In genomic region chr12:74641262-74641661, GRCh38 we compare ENCODE assay signal across 22 cellular contexts.
A peak's percentile ranks its signal among the peaks of the same experiment; 100 is the strongest.
DNase-seq lines count a peak whose midpoint lies in the region; ATAC-seq, FAIRE-seq and TF ChIP-seq lines count a peak whose summit lies in the region.
"Had no signal": no experiment of that assay in that cellular context is flagged by ENCODE, and none has a peak within 500 bp of the region (broad histone marks: within the 10 kb centered on the region; RNA-seq: fewer than 3 reads in every experiment).

No MANE protein-coding gene starts in this region.

- H3K79me2 ChIP-seq in Karpas-422 (ENCODE audit: low read length) = no peaks in the 10 kb centered on the region
- H3K79me2 ChIP-seq in OCI-LY7 (ENCODE audit: insufficient read depth, low read depth, low read length) = no peaks in the 10 kb centered on the region
- H3K79me2 ChIP-seq in SU-DHL-6 (ENCODE audit: insufficient read depth, low read length) = no peaks in the 10 kb centered on the region

- no peaks in the 10 kb centered on the region for H3K36me3 ChIP-seq in Karpas-422 (ENCODE audit: insufficient read depth, low read length)
- no peaks in the 10 kb centered on the region for H3K36me3 ChIP-seq in OCI-LY7 (ENCODE audit: insufficient read depth, low read length)
- no peaks in the 10 kb centered on the region for H3K36me3 ChIP-seq in SU-DHL-6 (ENCODE audit: low read length)
- H3K36me3 ChIP-seq: BLaER1 treated with 17β-estradiol and CSF1 and Interleukin-3, amounts not matched to agents 10 nM and 100 nM had no signal

- POLR2A ChIA-PET in OCI-LY7 (lab: Charles Lee) = interaction anchor here (0.6 to 1.4 kb wide), 7 partner anchors 8 to 1032 kb away, joined by 3 to 4 read pairs (median 3); no protein-coding TSS in a partner anchor

- no TSS peak for BruUV-seq in OCI-LY7 (replicated peaks; lab: Mats Ljungman, UMichigan)

- H3K27ac ChIP-seq in Karpas-422 (ENCODE audit: low read length) (peak overlapping the region; percentile 97), OCI-LY7 (ENCODE audit: low read depth, low read length, poor library complexity, severe bottlenecking) (peak overlapping the region; percentile 28), SU-DHL-6 (ENCODE audit: low read depth, low read length) (peak overlapping the region; percentile 95)
- H3K27ac ChIP-seq: 22Rv1; A549; BLaER1 treated with 17β-estradiol and CSF1 and Interleukin-3, amounts not matched to agents 10 nM and 100 nM; C4-2B had no signal

- TF ChIP-seq POLR2A in GM12891 (IDR thresholded peaks at IDR 0.05; ENCODE audit: low read depth, low read length) = no peak

- H3K27me3 ChIP-seq in Karpas-422 (ENCODE audit: low read length) = no peaks in the 10 kb centered on the region
- H3K27me3 ChIP-seq in SU-DHL-6 (ENCODE audit: low read length) = no peaks in the 10 kb centered on the region
- H3K27me3 ChIP-seq: BLaER1 treated with 17β-estradiol and CSF1 and Interleukin-3, amounts not matched to agents 10 nM and 100 nM had no signal

- H2AFZ ChIP-seq in Karpas-422 (ENCODE audit: low read length) (peak overlapping the region; percentile 85), OCI-LY7 (ENCODE audit: low read length) (peak overlapping the region; percentile 96), SU-DHL-6 (ENCODE audit: low read depth, low read length, severe bottlenecking) (no peak overlapping the region)

- H3K9me3 ChIP-seq in Karpas-422 (ENCODE audit: low read length) (no peaks in the 10 kb centered on the region), OCI-LY7 (ENCODE audit: low read length) (no peaks in the 10 kb centered on the region), SU-DHL-6 (ENCODE audit: insufficient read depth, low read length) (no peaks in the 10 kb centered on the region)
- H3K9me3 ChIP-seq: A549; BLaER1 treated with 17β-estradiol and CSF1 and Interleukin-3, amounts not matched to agents 10 nM and 100 nM; Caco-2 had no signal

- peak overlapping the region; percentile 45 for H3K4me3 ChIP-seq in Karpas-422 (ENCODE audit: low read length)
- H3K4me3 ChIP-seq in OCI-LY7 (ENCODE audit: low read depth, low read length, poor library complexity, severe bottlenecking) = peak overlapping the region; percentile 32
- peak overlapping the region; percentile 25 for H3K4me3 ChIP-seq in SU-DHL-6 (ENCODE audit: insufficient read depth, low read length, poor library complexity, severe bottlenecking)
- H3K4me3 ChIP-seq: A549; BLaER1 treated with 17β-estradiol and CSF1 and Interleukin-3, amounts not matched to agents 10 nM and 100 nM had no signal

- H3F3A ChIP-seq in SU-DHL-6 (ENCODE audit: insufficient read depth) = peaks cover 40% of the 10 kb centered on the region

- H3K9me2 ChIP-seq in Karpas-422 (replicated peaks; ENCODE audit: insufficient read depth, low read length) (no peaks in the 10 kb centered on the region), OCI-LY7 (ENCODE audit: insufficient read depth, low read length) (no peaks in the 10 kb centered on the region), SU-DHL-6 (replicated peaks; ENCODE audit: insufficient read depth, low read length) (no peaks in the 10 kb centered on the region)

- ATAC-seq in left cardiac atrium = no peak
- ATAC-seq in HG03342 (IDR thresholded peaks at IDR 0.05; ENCODE audit: unreplicated experiment) = no peak
- ATAC-seq: CD8-positive, alpha-beta T cell had no signal

- no peaks in the 10 kb centered on the region for H4K20me1 ChIP-seq in Karpas-422 (ENCODE audit: insufficient read depth, low read depth, low read length)
- no peaks in the 10 kb centered on the region for H4K20me1 ChIP-seq in OCI-LY7 (ENCODE audit: insufficient read depth, low read length)
- H4K20me1 ChIP-seq in SU-DHL-6 (ENCODE audit: low read depth, low read length) = no peaks in the 10 kb centered on the region
- H4K20me1 ChIP-seq: BLaER1 treated with 17β-estradiol and CSF1 and Interleukin-3, amounts not matched to agents 10 nM and 100 nM had no signal

- no peak for DNase-seq in GM12891 (ENCODE audit: insufficient read length, low spot score)
- peak; percentile 89 for DNase-seq in Karpas-422
- DNase-seq in OCI-LY7 (ENCODE audit: low spot score) = peak; percentile 50
- DNase-seq in left cardiac atrium = no peak
- DNase-seq in ureter (ENCODE audit: low spot score) = no peak
- DNase-seq in dedifferentiated amniotic fluid mesenchymal stem cell (ENCODE audit: extremely low spot score) = no peak
- DNase-seq: AML-193; Caco-2; Calu3; CD4-positive, alpha-beta T cell; CD8-positive, alpha-beta T cell; DMS79 treated with DMSO at 0.1 percent for 48 hours; GF-D8 had no signal

- H3K4me1 ChIP-seq in Karpas-422 (ENCODE audit: low read length) (peaks cover 79% of the 10 kb centered on the region), OCI-LY7 (ENCODE audit: insufficient read depth, low read length, poor library complexity, severe bottlenecking) (peaks cover 30% of the 10 kb centered on the region)
- H3K4me1 ChIP-seq: A549, Caco-2 had no signal

- TF ChIP-seq CTCF in OCI-LY7 (conservative IDR thresholded peaks at IDR 0.05; ENCODE audit: low read length) = no peak
- no peak for TF ChIP-seq CTCF in SU-DHL-6 (IDR thresholded peaks at IDR 0.05; ENCODE audit: insufficient read depth, low read length, poor library complexity, severe bottlenecking)

- peak overlapping the region; percentile 71 for H3K4me2 ChIP-seq in Karpas-422 (ENCODE audit: low read depth, low read length, poor library complexity, severe bottlenecking)
- peak overlapping the region; percentile 53 for H3K4me2 ChIP-seq in OCI-LY7 (ENCODE audit: low read length)
- H3K4me2 ChIP-seq in SU-DHL-6 (ENCODE audit: low read depth, low read length, poor library complexity, severe bottlenecking) = peak overlapping the region; percentile 70
- H3K4me2 ChIP-seq: A549; BLaER1 treated with 17β-estradiol and CSF1 and Interleukin-3, amounts not matched to agents 10 nM and 100 nM had no signal

- no peak for FAIRE-seq in GM12891 (lab: Jason Lieb, UNC)
- FAIRE-seq: A549, D721Med, G401.6, GM19239 had no signal

- H3K9ac ChIP-seq in Karpas-422 (ENCODE audit: low read length) (peak overlapping the region; percentile 61), SU-DHL-6 (ENCODE audit: low read length) (peak overlapping the region; percentile 36)
- H3K9ac ChIP-seq: BLaER1 treated with 17β-estradiol and CSF1 and Interleukin-3, amounts not matched to agents 10 nM and 100 nM had no signal

- intact Hi-C loops in OCI-LY7 (cut with micrococcal nuclease; ENCODE audit: unreplicated experiment) = loop anchor here (5.0 kb wide), 1 partner anchor 104 kb away; the partner anchor contains the start of gene ATXN7L3B
- intact Hi-C loops in left cardiac atrium (cut with DNase I) = no loop called here

- CTCF ChIA-PET in OCI-LY7 (lab: Charles Lee; ENCODE audit: unreplicated experiment) = no interaction called here

TF ChIP-seq in GM12891, 5 proteins besides CTCF, POLR2A, EP300 and RAD21:
- no peak for TF ChIP-seq TAF1 (IDR thresholded peaks at IDR 0.05; ENCODE audit: low read depth, low read length)
- TF ChIP-seq SPI1 (IDR thresholded peaks at IDR 0.05; ENCODE audit: low read depth, low read length) = peak; percentile 41; the same call in 1 of the 2 replicates
TF ChIP-seq in GM12891: peak in this region for 1.

Comparison
In these comparisons a context has a peak if more than half of its experiments do, and no peak if none do; other contexts are left out.
1. DNase-seq: peak in Karpas-422 (single experiment) and OCI-LY7 (single experiment); none in GM12891 (single experiment), left cardiac atrium (single experiment), ureter (single experiment) and dedifferentiated amniotic fluid mesenchymal stem cell (single experiment).
2. H3K27ac ChIP-seq: peak in every context shown above with its lines; median percentile 97 in Karpas-422; 95 in SU-DHL-6; 28 in OCI-LY7.
3. Peak in every context shown above with its lines, with median percentiles within 50 percentile points of each other: H3K4me2 ChIP-seq and H3K4me3 ChIP-seq.